In the genomic region with DNA sequence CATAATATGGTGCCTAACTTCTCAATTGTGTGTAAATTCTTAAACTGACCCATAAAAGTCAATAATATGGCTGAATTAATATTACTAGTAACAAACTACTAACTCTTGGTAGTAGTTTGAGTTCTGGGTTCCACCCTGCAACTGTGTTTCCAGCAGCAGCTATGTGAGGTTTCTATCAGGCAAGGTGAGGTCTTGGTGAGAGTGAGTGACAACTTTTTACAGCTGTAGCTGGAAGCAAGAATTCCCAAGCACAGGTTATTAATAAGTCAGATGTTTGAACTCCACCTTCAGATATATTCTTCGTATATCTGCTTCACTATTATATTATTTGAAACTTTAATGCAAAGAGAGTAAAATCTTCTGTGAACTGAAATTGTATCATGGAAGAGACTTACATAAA, we compare ENCODE assay signal across 10 cellular contexts.
"Had no signal": no experiment of that assay in that cellular context is flagged by ENCODE, and none has a peak within 500 bp of the region (broad histone marks: within the 10 kb centered on the region; RNA-seq: fewer than 3 reads in every experiment).

No MANE protein-coding gene starts in this region.

- H3K27ac ChIP-seq: GM23248 had no signal

- H3K9me3 Mint-ChIP-seq: GM23338, H9, HFFc6 had no signal

- H3K27ac Mint-ChIP-seq: GM23338, H9, HFFc6 had no signal

- H3K4me1 ChIP-seq: HAP-1 had no signal

- ATAC-seq: GM23338, HCT116 had no signal

- H3K4me3 Mint-ChIP-seq: GM23338, H9, HFFc6 had no signal

- FAIRE-seq: H1, H54 had no signal

- DNase-seq: GM23248, GOT3, H9, HCEC 1CT, HFFc6 had no signal

- H3K4me1 Mint-ChIP-seq: GM23338 had no signal

- H3K9me3 ChIP-seq: HAP-1 had no signal

- H3K4me3 ChIP-seq: GM23248, GM23338, HAP-1 had no signal
